Comparison of ENCODE assay signal across 8 cellular contexts in genomic region chr10:71217266-71218045, GRCh38. TPM values are rescaled to one million over a fixed set of nuclear protein-coding genes. Genes with fewer than 3 reads are reported as not detected.
DNase-seq lines count a peak whose midpoint lies in the region; ATAC-seq and TF ChIP-seq lines count a peak whose summit lies in the region.

No MANE protein-coding gene starts in this region.

- H3K36me3 ChIP-seq in neuronal stem cell (replicated peaks in 1 of 2; ENCODE audit: control insufficient read depth in 2 of 2, insufficient read depth in 2 of 2, low read length in 2 of 2): no peaks in the 10 kb centered on the region

- peak overlapping the region; percentile 28 to 57 for H3K4me3 ChIP-seq in neuronal stem cell (ENCODE audit: low read length in 2 of 2)

- H3K4me1 ChIP-seq in foreskin keratinocyte: peaks cover 3% of the 10 kb centered on the region
- H3K4me1 ChIP-seq in neuronal stem cell (ENCODE audit: control insufficient read depth in 2 of 2, insufficient read depth in 1 of 2, low read depth in 1 of 2, low read length in 2 of 2): peaks cover 15 to 31% of the 10 kb centered on the region in 2 donors

- H4K8ac ChIP-seq in neuronal stem cell (ENCODE audit: low read depth, low read length): no peak overlapping the region

- peaks cover 51% of the 10 kb centered on the region for H3K27me3 ChIP-seq in foreskin keratinocyte
- H3K27me3 ChIP-seq in neuronal stem cell (ENCODE audit: control insufficient read depth in 3 of 3, insufficient read depth in 3 of 3, low read depth in 1 of 3, low read length in 3 of 3): peaks cover 0 to 72% (median 15%) of the 10 kb centered on the region in 3 experiments

- peak overlapping the region; percentile 77 for H3K18ac ChIP-seq in neuronal stem cell (ENCODE audit: low read length)

- peak overlapping the region; percentile 30 for H2BK5ac ChIP-seq in neuronal stem cell (ENCODE audit: low read length)

- peak overlapping the region; percentile 83 for H2AFZ ChIP-seq in neuronal stem cell (ENCODE audit: low read length)

- peak overlapping the region; percentile 64 for H3K4me2 ChIP-seq in neuronal stem cell (ENCODE audit: insufficient read depth, low read length, poor library complexity, severe bottlenecking)

- no peak overlapping the region for H3K9ac ChIP-seq in neuronal stem cell (ENCODE audit: low read depth, low read length, poor library complexity)

- H3K4ac ChIP-seq in neuronal stem cell (ENCODE audit: low read length): no peak overlapping the region

- H4K91ac ChIP-seq in neuronal stem cell (ENCODE audit: low read depth, low read length, poor library complexity): no peak overlapping the region

- no peak for TF ChIP-seq CTCF in foreskin keratinocyte (conservative IDR thresholded peaks at IDR 0.05)

- no CpG with 5 or more reads among the region's 57 CpGs for WGBS in neuronal stem cell (ENCODE audit: extremely low coverage in 2 of 2, insufficient read length in 2 of 2, insufficient replicate concordance in 1 of 2), 2 donors

- H3K27ac ChIP-seq in foreskin keratinocyte (no peak overlapping the region), neuronal stem cell (replicated peaks; ENCODE audit: low read length) (no peak overlapping the region)

- H2BK15ac ChIP-seq in neuronal stem cell (ENCODE audit: low read length): peak overlapping the region; percentile 69

- H2BK120ac ChIP-seq in neuronal stem cell (ENCODE audit: low read depth, low read length): no peak overlapping the region

- DNase-seq in activated CD4-positive, CD25-positive, alpha-beta regulatory T cell treated with anti-CD3 and anti-CD28 coated beads, Interleukin-2, amount 50 U/mL, for 72 hours: peak; percentile 21
- no peak for DNase-seq in activated CD4-positive, CD25-positive, alpha-beta regulatory T cell (lab: John Stamatoyannopoulos, UW)
- peak; percentile 42 for DNase-seq in UCSD-AML1 (lab: John Stamatoyannopoulos, UW; ENCODE audit: unreplicated experiment)
- peak; percentile 4 to 11 for DNase-seq in foreskin keratinocyte
- no peak for DNase-seq in neuronal stem cell (ENCODE audit: low spot score)

- no peak overlapping the region for H2BK12ac ChIP-seq in neuronal stem cell (ENCODE audit: low read length)

- no peak overlapping the region for H3K14ac ChIP-seq in neuronal stem cell (ENCODE audit: low read length)

- H3K9me3 ChIP-seq in neuronal stem cell (replicated peaks in 1 of 2; ENCODE audit: control insufficient read depth in 2 of 2, insufficient read depth in 1 of 2, low read depth in 1 of 2, low read length in 2 of 2): no peaks in the 10 kb centered on the region

- H3K79me1 ChIP-seq in neuronal stem cell (ENCODE audit: low read depth, low read length): no peaks in the 10 kb centered on the region

- peak overlapping the region; percentile 14 for H2AK5ac ChIP-seq in neuronal stem cell (ENCODE audit: low read depth, low read length)

- ATAC-seq in foreskin keratinocyte: peak; percentile 39
- no peak for ATAC-seq in HG03025 (IDR thresholded peaks at IDR 0.05; ENCODE audit: low FRiP score, unreplicated experiment)
- no peak for ATAC-seq in GM18519 (IDR thresholded peaks at IDR 0.05; ENCODE audit: low FRiP score, unreplicated experiment)
- ATAC-seq in HG03432 (IDR thresholded peaks at IDR 0.05; ENCODE audit: unreplicated experiment): no peak

- peak overlapping the region; percentile 30 for H3K23ac ChIP-seq in neuronal stem cell (ENCODE audit: low read depth, low read length, poor library complexity)

RNA-seq across cellular contexts. Expression of gene UNC5B, which starts 5.1 kb away (rescaled TPM):
- 0.67 and 0.75 TPM in 2 replicates for total RNA-seq in foreskin keratinocyte
- polyA plus RNA-seq in foreskin keratinocyte: 0.28 and 0.30 TPM in 2 replicates
- 2.8 TPM for polyA plus RNA-seq in neuronal stem cell (2013, experiment 1 of 2)
- 2.8 TPM for polyA plus RNA-seq in neuronal stem cell (2013, experiment 2 of 2)

Comparison
In these comparisons a context has a peak if more than half of its experiments do, and no peak if none do; other contexts are left out.
1. DNase-seq: peak in activated CD4-positive, CD25-positive, alpha-beta regulatory T cell treated with anti-CD3 and anti-CD28 coated beads, Interleukin-2, amount 50 U/mL, for 72 hours (single experiment), UCSD-AML1 (single experiment) and foreskin keratinocyte (2 of 2); none in activated CD4-positive, CD25-positive, alpha-beta regulatory T cell (0 of 4) and neuronal stem cell (single experiment).